10 cellular contexts compared by ENCODE assay signal in genomic region chr17:61065263-61065773, GRCh38.
A peak's percentile ranks its signal among the peaks of the same experiment; 100 is the strongest.
DNase-seq lines count a peak whose midpoint lies in the region; ATAC-seq and TF ChIP-seq lines count a peak whose summit lies in the region.
"Had no signal": no experiment of that assay in that cellular context is flagged by ENCODE, and none has a peak within 500 bp of the region (broad histone marks: within the 10 kb centered on the region; RNA-seq: fewer than 3 reads in every experiment).

No MANE protein-coding gene starts in this region.

- no peaks in the 10 kb centered on the region for H3K4me1 ChIP-seq in mesendoderm (ENCODE audit: control insufficient read depth, low read depth, low read length)

- DNase-seq in BJ (ENCODE audit: low read depth) (peak; percentile 37), HPDE6-E6E7 (ENCODE audit: extremely low spot score) (peak; percentile 4), brain microvascular endothelial cell (peak; percentile 61), mesendoderm (peak; percentile 26), NCI-H1092 treated with DMSO at 0.1 percent for 48 hours (lab: John Stamatoyannopoulos, UW) (no peak), nucleus accumbens (lab: John Stamatoyannopoulos, UW) (no peak)
- DNase-seq: activated CD4-positive, alpha-beta T cell treated with anti-CD3 and anti-CD28 coated beads for 48 hours; Kasumi-1 had no signal

- no peak overlapping the region for H2BK120ac ChIP-seq in mesendoderm (ENCODE audit: low read depth, low read length)

- H3K79me2 ChIP-seq in mesendoderm (ENCODE audit: control insufficient read depth, insufficient read depth, low read length) = no peaks in the 10 kb centered on the region

- no peak overlapping the region for H4K8ac ChIP-seq in mesendoderm (ENCODE audit: low read depth, low read length)

- no peak overlapping the region for H3K9ac ChIP-seq in mesendoderm (ENCODE audit: low read length)

- POLR2A ChIA-PET in BJ (lab: Charles Lee) = no interaction called here

- H3K27me3 ChIP-seq in BJ (ENCODE audit: control insufficient read depth, insufficient read depth, low read length) (no peaks in the 10 kb centered on the region), brain microvascular endothelial cell (replicated peaks) (no peaks in the 10 kb centered on the region), mesendoderm (ENCODE audit: insufficient read depth, low read length, poor library complexity) (no peaks in the 10 kb centered on the region)

- H3K4me3 ChIP-seq in BJ (ENCODE audit: low read depth, low read length) = no peak overlapping the region
- H3K4me3 ChIP-seq in brain microvascular endothelial cell (ENCODE audit: low read depth, low read length) = no peak overlapping the region
- no peak overlapping the region for H3K4me3 ChIP-seq in mesendoderm (ENCODE audit: low read length)

- ATAC-seq in HG02763 (IDR thresholded peaks at IDR 0.05; ENCODE audit: unreplicated experiment) (no peak), GM21528 (IDR thresholded peaks at IDR 0.05; ENCODE audit: low FRiP score, unreplicated experiment) (no peak)

- H3K23ac ChIP-seq in mesendoderm (ENCODE audit: low read length) = no peak overlapping the region

- H2BK5ac ChIP-seq in mesendoderm (ENCODE audit: low read length) = no peak overlapping the region

- H3K4me2 ChIP-seq in mesendoderm (ENCODE audit: low read length) = no peak overlapping the region

- in situ Hi-C loops in brain microvascular endothelial cell (cut with HindIII; ENCODE audit: low pct_ligation_motif_present, low sequenced_read_pairs) = no loop called here

- H3K36me3 ChIP-seq in BJ (ENCODE audit: control insufficient read depth, insufficient read depth, low read length) = no peaks in the 10 kb centered on the region; the same call in 1 of the 2 replicates
- no peaks in the 10 kb centered on the region for H3K36me3 ChIP-seq in brain microvascular endothelial cell (replicated peaks)
- no peaks in the 10 kb centered on the region for H3K36me3 ChIP-seq in mesendoderm (ENCODE audit: control insufficient read depth, insufficient read depth, low read length)

- no peak overlapping the region for H2AK5ac ChIP-seq in mesendoderm (ENCODE audit: low read length)

- WGBS in mesendoderm (ENCODE audit: extremely low coverage, insufficient coverage, low lambda C conversion rate) = no CpG with 5 or more reads among the region's 2 CpGs

- no peak for TF ChIP-seq CTCF in BJ (IDR thresholded peaks at IDR 0.05; ENCODE audit: insufficient read depth, low read depth, low read length)
- TF ChIP-seq CTCF in brain microvascular endothelial cell (IDR thresholded peaks at IDR 0.05; ENCODE audit: low read depth, low read length, missing control alignments) = no peak

- CTCF ChIA-PET in BJ (lab: Yijun Ruan, JAX) = interaction anchor here (0.6 kb wide), 1 partner anchor 13 kb away, joined by 4 read pairs; no protein-coding TSS in a partner anchor

- no peak overlapping the region for H3K18ac ChIP-seq in mesendoderm (ENCODE audit: low read length)

- H3K56ac ChIP-seq in mesendoderm (ENCODE audit: low read length) = no peak overlapping the region

- H3K27ac ChIP-seq in brain microvascular endothelial cell (peak overlapping the region; percentile 69), mesendoderm (ENCODE audit: low read depth, low read length) (no peak overlapping the region)

- no peaks in the 10 kb centered on the region for H3K79me1 ChIP-seq in mesendoderm (ENCODE audit: low read length)

- no peak overlapping the region for H3K4ac ChIP-seq in mesendoderm (ENCODE audit: low read depth, low read length)

- no peak overlapping the region for H4K5ac ChIP-seq in mesendoderm (ENCODE audit: low read length)

- H2BK15ac ChIP-seq in mesendoderm (replicated peaks; ENCODE audit: low read depth) = no peak overlapping the region

Comparison
In these comparisons a context has a peak if more than half of its experiments do, and no peak if none do; other contexts are left out.
1. DNase-seq: peak in BJ (single experiment), HPDE6-E6E7 (single experiment), brain microvascular endothelial cell (single experiment) and mesendoderm (single experiment); none in NCI-H1092 treated with DMSO at 0.1 percent for 48 hours (single experiment) and nucleus accumbens (0 of 56).